Comparison of ENCODE assay signal across 1 cellular context in the genomic region with DNA sequence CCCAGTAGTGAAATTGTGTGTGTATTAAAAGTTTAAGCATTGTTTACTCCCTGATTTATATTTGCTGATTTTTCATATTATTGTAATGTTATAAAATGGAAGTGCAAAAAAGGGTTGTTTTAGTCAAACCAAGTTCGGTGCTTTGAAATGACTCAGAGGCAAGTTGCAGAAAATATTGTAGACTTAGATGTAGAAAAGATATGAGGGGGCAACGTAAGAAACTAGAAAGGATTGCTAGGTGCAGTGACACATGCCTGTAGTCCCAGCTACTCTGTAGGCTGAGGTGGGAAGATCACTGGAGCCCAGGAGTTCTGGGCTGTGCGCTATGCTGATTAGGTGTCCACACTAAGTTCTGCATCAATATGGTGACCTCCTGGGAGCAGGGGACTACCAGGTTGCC.
TF ChIP-seq lines count a peak whose summit lies in the region.

No MANE protein-coding gene starts in this region.

TF ChIP-seq in endothelial cell of umbilical vein, 7 proteins besides CTCF, POLR2A, EP300 and RAD21 (continued from another document):
- no peak for TF ChIP-seq FOS (IDR thresholded peaks at IDR 0.05; ENCODE audit: borderline replicate concordance, insufficient read depth, low read length)
- no peak for TF ChIP-seq MYC (IDR thresholded peaks at IDR 0.05; ENCODE audit: low read depth, low read length)
- TF ChIP-seq EZH2 (IDR thresholded peaks at IDR 0.05; ENCODE audit: borderline replicate concordance, low read depth, low read length, severe bottlenecking) = no peak
TF ChIP-seq in endothelial cell of umbilical vein: peak in this region for 0.
